In genomic region chr22:50600967-50601668, GRCh38 we compare ENCODE assay signal across 9 cellular contexts. TPM values are rescaled to one million over a fixed set of nuclear protein-coding genes. Genes with fewer than 3 reads are reported as not detected.
DNase-seq lines count a peak whose midpoint lies in the region; ATAC-seq and TF ChIP-seq lines count a peak whose summit lies in the region.
"Had no signal": no experiment of that assay in that cellular context is flagged by ENCODE, and none has a peak within 500 bp of the region (broad histone marks: within the 10 kb centered on the region; RNA-seq: fewer than 3 reads in every experiment).

No MANE protein-coding gene starts in this region.

- H3K27me3 ChIP-seq in right cardiac atrium (ENCODE audit: control insufficient read depth, insufficient read depth), result no peaks in the 10 kb centered on the region
- H3K27me3 ChIP-seq in smooth muscle cell (ENCODE audit: low read depth), result peaks cover 56% of the 10 kb centered on the region

- 9% methylated on average over 51 of the region's 52 CpGs for WGBS in right cardiac atrium
- WGBS in smooth muscle cell (ENCODE audit: low lambda C conversion rate), result 17% methylated on average over 15 of the region's 52 CpGs

- no peaks in the 10 kb centered on the region for H3K9me3 ChIP-seq in right cardiac atrium (ENCODE audit: control insufficient read depth, low read length)
- no peaks in the 10 kb centered on the region for H3K9me3 ChIP-seq in smooth muscle cell (replicated peaks; ENCODE audit: low read depth)

- intact Hi-C loops in right cardiac atrium (cut with DNase I), result loop anchor here in 1 of 4 donors (10.0 kb wide), 1 partner anchor 106 kb away; no protein-coding TSS in a partner anchor

- H3K4me3 ChIP-seq in right cardiac atrium (ENCODE audit: low read length), result peak overlapping the region; percentile 78
- peak overlapping the region; percentile 39 for H3K4me3 ChIP-seq in smooth muscle cell

- ATAC-seq in right cardiac atrium (no peak), HG03571 (IDR thresholded peaks at IDR 0.05; ENCODE audit: unreplicated experiment) (no peak)

- no peak overlapping the region for H3K9ac ChIP-seq in smooth muscle cell (ENCODE audit: low read depth)

- H3K79me2 ChIP-seq in smooth muscle cell (ENCODE audit: low read depth), result no peaks in the 10 kb centered on the region

- TF ChIP-seq CTCF in smooth muscle cell (IDR thresholded peaks at IDR 0.05; ENCODE audit: borderline replicate concordance, insufficient read depth, poor library complexity, severe bottlenecking), result no peak

- no peaks in the 10 kb centered on the region for H4K20me1 ChIP-seq in smooth muscle cell (ENCODE audit: low read depth)

- DNase-seq in NCI-H146 (lab: John Stamatoyannopoulos, UW) (peak; percentile 17), NCI-H146 treated with DMSO at 0.1 percent for 48 hours (lab: John Stamatoyannopoulos, UW; ENCODE audit: unreplicated experiment) (no peak), SK-N-DZ (ENCODE audit: low spot score) (peak; percentile 65), right cardiac atrium (peak in 2 of 3 donors; percentile 52 to 59), smooth muscle cell (lab: John Stamatoyannopoulos, UW; ENCODE audit: unreplicated experiment) (no peak), NCI-H82 (lab: John Stamatoyannopoulos, UW) (no peak), SW480 (ENCODE audit: low spot score) (no peak)

- H3K4me1 ChIP-seq in right cardiac atrium (ENCODE audit: control insufficient read depth, insufficient read depth, low read length) (no peaks in the 10 kb centered on the region), smooth muscle cell (ENCODE audit: low read depth) (peaks cover 5% of the 10 kb centered on the region)

- H2AFZ ChIP-seq in smooth muscle cell (ENCODE audit: low read depth), result no peak overlapping the region

- H3F3A ChIP-seq in smooth muscle cell (ENCODE audit: low read depth), result no peaks in the 10 kb centered on the region

- no peaks in the 10 kb centered on the region for H3K36me3 ChIP-seq in smooth muscle cell (ENCODE audit: low read depth)

- H3K27ac ChIP-seq in right cardiac atrium (ENCODE audit: low read length) (no peak overlapping the region), smooth muscle cell (ENCODE audit: low read depth) (no peak overlapping the region)

- peak overlapping the region; percentile 88 for H3K4me2 ChIP-seq in smooth muscle cell

RNA-seq across cellular contexts. Expression of gene MAPK8IP2, which starts 0.5 kb away (rescaled TPM):
- 40.5 and 51.3 TPM in 2 replicates for polyA plus RNA-seq in SK-N-DZ (2014; cell fraction: cytosol; rRNA removed)
- polyA plus RNA-seq in SK-N-DZ (2014; cell fraction: nucleus; rRNA removed), result 53.5 and 59.1 TPM in 2 replicates
- total RNA-seq in right cardiac atrium, result under 1 TPM; 0.28 to 0.47 (median 0.38) TPM
- 0.57 TPM for polyA plus RNA-seq in right cardiac atrium
- 0.63 TPM in 2 replicates for total RNA-seq in smooth muscle cell
- polyA plus RNA-seq in smooth muscle cell, result 1.2 and 1.5 TPM in 2 replicates

RNA-seq across cellular contexts. Expression of gene CHKB, which starts 18.5 kb away (rescaled TPM):
- 26.8 and 53.2 TPM in 2 replicates for polyA plus RNA-seq in SK-N-DZ (2014; cell fraction: cytosol; rRNA removed)
- polyA plus RNA-seq in SK-N-DZ (2014; cell fraction: nucleus; rRNA removed), result 295 and 358 TPM in 2 replicates
- 10 to 100 TPM; 33.9 to 63.4 (median 42.7) TPM for total RNA-seq in right cardiac atrium
- polyA plus RNA-seq in right cardiac atrium, result 44.5 TPM
- total RNA-seq in smooth muscle cell, result 33.6 and 35.2 TPM in 2 replicates
- 62.8 and 64.8 TPM in 2 replicates for polyA plus RNA-seq in smooth muscle cell

RNA-seq across cellular contexts. Expression of gene CPT1B, which starts 22.9 kb away (rescaled TPM):
- polyA plus RNA-seq in SK-N-DZ (2014; cell fraction: cytosol; rRNA removed), result 19.3 and 21.0 TPM in 2 replicates
- polyA plus RNA-seq in SK-N-DZ (2014; cell fraction: nucleus; rRNA removed), result 380 and 392 TPM in 2 replicates
- total RNA-seq in right cardiac atrium (100 to 1,000 TPM; 236 to 290 (median 263) TPM), smooth muscle cell (13.1 and 19.3 TPM in 2 replicates)
- polyA plus RNA-seq in right cardiac atrium (217 TPM), smooth muscle cell (20.7 and 38.3 TPM in 2 replicates)

RNA-seq across cellular contexts. Expression of gene ARSA, which starts 26.8 kb away (rescaled TPM):
- 6.9 and 11.8 TPM in 2 replicates for polyA plus RNA-seq in SK-N-DZ (2014; cell fraction: cytosol; rRNA removed)
- 23.9 and 33.5 TPM in 2 replicates for polyA plus RNA-seq in SK-N-DZ (2014; cell fraction: nucleus; rRNA removed)
- total RNA-seq in right cardiac atrium (10 to 100 TPM; 30.3 to 37.0 (median 32.2) TPM), smooth muscle cell (16.6 and 19.9 TPM in 2 replicates)
- polyA plus RNA-seq in right cardiac atrium (35.6 TPM), smooth muscle cell (16.6 and 17.7 TPM in 2 replicates)

RNA-seq across cellular contexts. Expression of gene SYCE3, which starts 38.4 kb away (rescaled TPM):
- 2.3 TPM in 1 of 2 replicates, not detected in the other for polyA plus RNA-seq in SK-N-DZ (2014; cell fraction: cytosol; rRNA removed)
- not detected in 2 replicates for polyA plus RNA-seq in SK-N-DZ (2014; cell fraction: nucleus; rRNA removed)
- not detected for total RNA-seq in right cardiac atrium
- not detected for polyA plus RNA-seq in right cardiac atrium
- total RNA-seq in smooth muscle cell, result not detected in 2 replicates
- not detected in 2 replicates for polyA plus RNA-seq in smooth muscle cell
- polyA plus RNA-seq: AG04450 had no signal

Comparison
In these comparisons a context has a peak if more than half of its experiments do, and no peak if none do; other contexts are left out.
1. DNase-seq: peak in NCI-H146 (single experiment), SK-N-DZ (single experiment) and right cardiac atrium (2 of 3); none in NCI-H146 treated with DMSO at 0.1 percent for 48 hours (single experiment), smooth muscle cell (single experiment), NCI-H82 (single experiment) and SW480 (single experiment).
2. RNA of gene CPT1B, which starts 22.9 kb away (total RNA-seq): 236 to 290 TPM in right cardiac atrium; 13.1 to 19.3 TPM in smooth muscle cell; every median in the first group is over 10 times any median in the second.